In genomic region chr11:123084454-123084853, GRCh38 we compare ENCODE assay signal across 20 cellular contexts. TPM values are rescaled to one million over a fixed set of nuclear protein-coding genes. Genes with fewer than 3 reads are reported as not detected.
A peak's percentile ranks its signal among the peaks of the same experiment; 100 is the strongest.
DNase-seq lines count a peak whose midpoint lies in the region; ATAC-seq, FAIRE-seq and TF ChIP-seq lines count a peak whose summit lies in the region.
"Had no signal": no experiment of that assay in that cellular context is flagged by ENCODE, and none has a peak within 500 bp of the region (broad histone marks: within the 10 kb centered on the region; RNA-seq: fewer than 3 reads in every experiment).

No MANE protein-coding gene starts in this region.

- no peaks in the 10 kb centered on the region for H3K79me2 ChIP-seq in parathyroid adenoma

- no peak overlapping the region for H3K4me2 ChIP-seq in parathyroid adenoma (ENCODE audit: low read length)

- H3K27ac Mint-ChIP-seq in CD4-positive, CD25-positive, alpha-beta regulatory T cell: peak overlapping the region; percentile 57 to 79 (median 73)
- H3K27ac Mint-ChIP-seq in MCF 10A (ENCODE audit: low read depth, unreplicated experiment): peak overlapping the region; percentile 94
- H3K27ac Mint-ChIP-seq: activated naive CD4-positive, alpha-beta T cell treated with anti-CD3 and anti-CD28 coated beads, Interleukin-2, amount 50 U/mL, for 24 hours had no signal

- H3K27me3 Mint-ChIP-seq in CD4-positive, CD25-positive, alpha-beta regulatory T cell: no peaks in the 10 kb centered on the region
- H3K27me3 Mint-ChIP-seq in MCF 10A (ENCODE audit: insufficient read depth, unreplicated experiment): no peaks in the 10 kb centered on the region
- H3K27me3 Mint-ChIP-seq: activated naive CD4-positive, alpha-beta T cell treated with anti-CD3 and anti-CD28 coated beads, Interleukin-2, amount 50 U/mL, for 24 hours; activated T-cell treated with anti-CD3 and anti-CD28 coated beads, Interleukin-2, amount 50 U/mL, for 24 hours had no signal

- peaks cover 28 to 68% (median 38%) of the 10 kb centered on the region in 4 donors for H3K4me1 Mint-ChIP-seq in CD4-positive, CD25-positive, alpha-beta regulatory T cell
- peaks cover 9% of the 10 kb centered on the region for H3K4me1 Mint-ChIP-seq in MCF 10A (ENCODE audit: insufficient read depth, unreplicated experiment)

- peaks cover 3% of the 10 kb centered on the region for H3K36me3 Mint-ChIP-seq in CD4-positive, CD25-positive, alpha-beta regulatory T cell
- peaks cover 46% of the 10 kb centered on the region for H3K36me3 Mint-ChIP-seq in MCF 10A (ENCODE audit: insufficient read depth, unreplicated experiment)
- H3K36me3 Mint-ChIP-seq: activated naive CD4-positive, alpha-beta T cell treated with anti-CD3 and anti-CD28 coated beads, Interleukin-2, amount 50 U/mL, for 24 hours had no signal

- BruUV-seq in MCF 10A (replicated peaks; lab: Mats Ljungman, UMichigan): no TSS peak

- no peak overlapping the region for H3K9ac ChIP-seq in parathyroid adenoma

- no peak for TF ChIP-seq POLR2A in GM12892 (IDR thresholded peaks at IDR 0.05; ENCODE audit: low read depth, low read length)

- CTCF ChIA-PET in MCF 10A (lab: Yijun Ruan, JAX): interaction anchor here (1.2 kb wide), 1 partner anchor 19 kb away, joined by 9 read pairs; no protein-coding TSS in a partner anchor

- no peaks in the 10 kb centered on the region for H3K9me3 ChIP-seq in CD4-positive, CD25-positive, alpha-beta regulatory T cell (ENCODE audit: control insufficient read depth in 2 of 2, low read length in 2 of 2)
- H3K9me3 ChIP-seq in parathyroid adenoma (ENCODE audit: control insufficient read depth, low read length): no peaks in the 10 kb centered on the region
- H3K9me3 ChIP-seq: prostate gland had no signal

- no peak for DNase-seq in CD4-positive, CD25-positive, alpha-beta regulatory T cell
- DNase-seq in GM12892 (ENCODE audit: insufficient read length): no peak
- DNase-seq in MCF 10A (ENCODE audit: unreplicated experiment): no peak
- no peak for DNase-seq in NCI-H2029 (lab: John Stamatoyannopoulos, UW)
- DNase-seq in NK-92 (lab: John Stamatoyannopoulos, UW; ENCODE audit: unreplicated experiment): no peak
- DNase-seq: activated CD4-positive, alpha-beta T cell treated with anti-CD3 and anti-CD28 coated beads, Interleukin-2, amount 50 U/mL, for 4 hours; activated T-cell treated with anti-CD3 and anti-CD28 coated beads, Interleukin-2, amount 50 U/mL, for 24 hours; BE2C; NCI-H1436; NCI-H2171; NCI-H524 treated with DMSO at 0.1 percent for 48 hours; stimulated activated CD4-positive, alpha-beta T cell treated with anti-CD3 and anti-CD28 coated beads, Interleukin-2, amount 100 ng/mL, for 48 hours; stimulated activated naive CD8-positive, alpha-beta T cell treated with anti-CD3 and anti-CD28 coated beads, Interleukin-15, Interleukin-2, amounts not matched to agents 100 U/mL and 50 U/mL, for 24 hours had no signal

- intact Hi-C loops in MCF 10A (cut with micrococcal nuclease): no loop called here

- H3K27me3 ChIP-seq in CD4-positive, CD25-positive, alpha-beta regulatory T cell (ENCODE audit: control insufficient read depth, insufficient read depth, low read length): no peaks in the 10 kb centered on the region
- no peaks in the 10 kb centered on the region for H3K27me3 ChIP-seq in parathyroid adenoma (ENCODE audit: control insufficient read depth, insufficient read depth, low read length)
- H3K27me3 ChIP-seq: BE2C, tibial nerve had no signal

- ATAC-seq in CD4-positive, CD25-positive, alpha-beta regulatory T cell (ENCODE audit: low read depth in 2 of 2): no peak
- no peak for ATAC-seq in HG02938 (IDR thresholded peaks at IDR 0.05; ENCODE audit: unreplicated experiment)

- H3K4me1 ChIP-seq in CD4-positive, CD25-positive, alpha-beta regulatory T cell (ENCODE audit: control insufficient read depth, insufficient read depth, low read length, poor library complexity, severe bottlenecking): peaks cover 41% of the 10 kb centered on the region
- peaks cover 10% of the 10 kb centered on the region for H3K4me1 ChIP-seq in parathyroid adenoma
- H3K4me1 ChIP-seq: prostate gland had no signal

- POLR2A ChIA-PET in MCF 10A (lab: Yijun Ruan, JAX): no interaction called here

- no peak for TF ChIP-seq CTCF in MCF 10A (IDR thresholded peaks at IDR 0.05; ENCODE audit: unreplicated experiment)
- no peak for TF ChIP-seq CTCF in parathyroid adenoma (IDR thresholded peaks at IDR 0.05)

- H3K4me3 ChIP-seq in CD4-positive, CD25-positive, alpha-beta regulatory T cell (ENCODE audit: low read depth, low read length): no peak overlapping the region
- no peak overlapping the region for H3K4me3 ChIP-seq in parathyroid adenoma (ENCODE audit: low read depth, low read length)
- H3K4me3 ChIP-seq: prostate gland, skin epidermis, tibial nerve had no signal

- H3K27ac ChIP-seq in CD4-positive, CD25-positive, alpha-beta regulatory T cell (ENCODE audit: insufficient read depth, low read length, poor library complexity, severe bottlenecking): no peak overlapping the region
- H3K27ac ChIP-seq in parathyroid adenoma: peak overlapping the region; percentile 83
- H3K27ac ChIP-seq: HL-60, prostate gland had no signal

- no peaks in the 10 kb centered on the region for H3K36me3 ChIP-seq in CD4-positive, CD25-positive, alpha-beta regulatory T cell (ENCODE audit: control insufficient read depth, insufficient read depth, low read length)
- no peaks in the 10 kb centered on the region for H3K36me3 ChIP-seq in parathyroid adenoma (ENCODE audit: control insufficient read depth, insufficient read depth, low read length)
- H3K36me3 ChIP-seq: prostate gland had no signal

- peaks cover 0 to 2% (median 0%) of the 10 kb centered on the region in 7 donors for H3K9me3 Mint-ChIP-seq in CD4-positive, CD25-positive, alpha-beta regulatory T cell
- H3K9me3 Mint-ChIP-seq in MCF 10A (ENCODE audit: unreplicated experiment): no peaks in the 10 kb centered on the region
- H3K9me3 Mint-ChIP-seq: activated naive CD4-positive, alpha-beta T cell treated with anti-CD3 and anti-CD28 coated beads, Interleukin-2, amount 50 U/mL, for 24 hours; activated T-cell treated with anti-CD3 and anti-CD28 coated beads, Interleukin-2, amount 50 U/mL, for 24 hours had no signal

- no peak overlapping the region for H2AFZ ChIP-seq in parathyroid adenoma

- peak; percentile 57 for FAIRE-seq in GM12892 (lab: Jason Lieb, UNC)

- peak overlapping the region in 1 of 4 donors; percentile 39 for H3K4me3 Mint-ChIP-seq in CD4-positive, CD25-positive, alpha-beta regulatory T cell
- no peak overlapping the region for H3K4me3 Mint-ChIP-seq in MCF 10A (ENCODE audit: unreplicated experiment)
- H3K4me3 Mint-ChIP-seq: activated T-cell treated with anti-CD3 and anti-CD28 coated beads, Interleukin-2, amount 50 U/mL, for 24 hours had no signal

RNA-seq across cellular contexts. Expression of gene HSPA8, which starts 22.5 kb away (rescaled TPM):
- 1,352 TPM for total RNA-seq in CD4-positive, CD25-positive, alpha-beta regulatory T cell
- 1,000 to 10,000 TPM; 1,495 to 1,932 (median 1,615) TPM for polyA plus RNA-seq in CD4-positive, CD25-positive, alpha-beta regulatory T cell
- polyA plus RNA-seq in GM12892 (2012; ENCODE audit: missing spikeins): 2,065 TPM
- total RNA-seq in MCF 10A (2022): 443 and 568 TPM in 2 replicates
